Comparison of ENCODE assay signal across 8 cellular contexts in the genomic region with DNA sequence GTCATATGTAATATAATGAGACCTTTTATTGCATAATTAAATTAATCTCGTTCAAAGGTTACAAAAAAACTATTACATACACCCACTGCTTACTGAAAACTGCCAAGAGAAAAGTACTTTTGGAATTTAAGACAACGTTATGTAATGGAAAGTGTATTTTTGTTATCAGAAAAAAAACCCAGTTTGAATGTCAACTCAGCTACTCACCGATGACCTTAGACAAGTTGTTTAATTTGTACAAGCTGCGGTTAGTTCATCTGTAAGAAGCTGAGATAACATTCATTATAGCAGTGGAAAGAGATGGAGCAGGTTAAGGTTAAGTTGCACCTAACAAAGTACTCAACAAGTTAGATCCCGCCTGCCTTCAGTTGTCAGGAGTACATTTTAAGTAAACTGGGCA. TPM values are rescaled to one million over a fixed set of nuclear protein-coding genes. Genes with fewer than 3 reads are reported as not detected.
DNase-seq lines count a peak whose midpoint lies in the region; ATAC-seq and TF ChIP-seq lines count a peak whose summit lies in the region.

No MANE protein-coding gene starts in this region.

- H3K27ac ChIP-seq in PC-3 (ENCODE audit: low read length) (no peak overlapping the region), epithelial cell of prostate (peak overlapping the region; percentile 51), ovary (no peak overlapping the region)

- peak overlapping the region; percentile 99 for H3K27ac Mint-ChIP-seq in Calu3 (ENCODE audit: unreplicated experiment)

- no peaks in the 10 kb centered on the region for H3K27me3 Mint-ChIP-seq in Calu3 (ENCODE audit: unreplicated experiment)

- H3K36me3 ChIP-seq in PC-3 (ENCODE audit: low read depth, low read length) (peaks cover 28% of the 10 kb centered on the region), ovary (no peaks in the 10 kb centered on the region)

- TF ChIP-seq CTCF in Calu3 (IDR thresholded peaks at IDR 0.05; ENCODE audit: unreplicated experiment): no peak
- TF ChIP-seq CTCF in PC-3 (conservative IDR thresholded peaks at IDR 0.05; ENCODE audit: low read depth, low read length): no peak
- TF ChIP-seq CTCF in ovary (IDR thresholded peaks at IDR 0.05): no peak

- peak overlapping the region; percentile 85 for H3K4me2 ChIP-seq in PC-3 (ENCODE audit: low read length)

- CTCF ChIA-PET in Calu3 (lab: Charles Lee) (no interaction called here), PC-3 (lab: Charles Lee) (no interaction called here)

- H3K27me3 ChIP-seq in PC-3 (ENCODE audit: low read length): no peaks in the 10 kb centered on the region
- no peaks in the 10 kb centered on the region for H3K27me3 ChIP-seq in ovary

- no peak for TF ChIP-seq EP300 in ovary (IDR thresholded peaks at IDR 0.05)

- no peaks in the 10 kb centered on the region for H3K9me3 Mint-ChIP-seq in Calu3 (ENCODE audit: low read depth, unreplicated experiment)

- H3K9ac ChIP-seq in PC-3 (ENCODE audit: low read length): peak overlapping the region; percentile 96

- no peaks in the 10 kb centered on the region for H3K9me3 ChIP-seq in PC-3 (ENCODE audit: low read length)
- no peaks in the 10 kb centered on the region for H3K9me3 ChIP-seq in ovary

- H3K79me2 ChIP-seq in PC-3 (ENCODE audit: low read length): peaks cover 92% of the 10 kb centered on the region

- H3F3A ChIP-seq in PC-3 (ENCODE audit: low read length, unreplicated experiment): no peaks in the 10 kb centered on the region

- H3K4me3 ChIP-seq in PC-3 (ENCODE audit: low read length): peak overlapping the region; percentile 96
- peak overlapping the region; percentile 77 for H3K4me3 ChIP-seq in ovary

- DNase-seq in Calu3 (no peak), PC-3 (no peak), epithelial cell of prostate (ENCODE audit: low read depth, low spot score) (no peak), ovary (no peak), islet precursor cell (no peak)

- peak overlapping the region; percentile 100 for H3K4me3 Mint-ChIP-seq in Calu3 (ENCODE audit: low read depth, unreplicated experiment)

- BruUV-seq in Calu3 (replicated peaks; lab: Mats Ljungman, UMichigan) (no TSS peak), PC-3 (replicated peaks; lab: Mats Ljungman, UMichigan) (no TSS peak)

- no peak for ATAC-seq in PC-3
- no peak for ATAC-seq in HG03159 (IDR thresholded peaks at IDR 0.05; ENCODE audit: unreplicated experiment)
- no peak for ATAC-seq in GM21447 (IDR thresholded peaks at IDR 0.05; ENCODE audit: unreplicated experiment)
- ATAC-seq in GM19397 (IDR thresholded peaks at IDR 0.05; ENCODE audit: unreplicated experiment): no peak

- WGBS in ovary, 3 donors: 4 to 8% (median 4%) methylated on average over 5 of the region's 5 CpGs

- peaks cover 39% of the 10 kb centered on the region for H4K20me1 ChIP-seq in PC-3 (ENCODE audit: low read length)

- intact Hi-C loops in Calu3 (cut with micrococcal nuclease; ENCODE audit: unreplicated experiment): loop anchor here (5.0 kb wide), 1 partner anchor 661 kb away; no protein-coding TSS in a partner anchor
- intact Hi-C loops in PC-3 (cut with micrococcal nuclease): loop anchor here (5.0 to 10.0 kb wide), 3 partner anchors 41 to 989 kb away; a partner anchor contains a TSS
- intact Hi-C loops in ovary (cut with DNase I): no loop called here

- H3K4me1 ChIP-seq in PC-3 (ENCODE audit: insufficient read depth, low read length) (peaks cover 21% of the 10 kb centered on the region), ovary (ENCODE audit: insufficient read depth) (peaks cover 15% of the 10 kb centered on the region)

- peaks cover 51% of the 10 kb centered on the region for H3K36me3 Mint-ChIP-seq in Calu3 (ENCODE audit: insufficient read depth, unreplicated experiment)

- TF ChIP-seq POLR2A in ovary (IDR thresholded peaks at IDR 0.05): no peak

- POLR2A ChIA-PET in PC-3 (lab: Charles Lee; ENCODE audit: unreplicated experiment): no interaction called here

- no peaks in the 10 kb centered on the region for H3K9me2 ChIP-seq in PC-3 (replicated peaks; ENCODE audit: low read length)

- no peak overlapping the region for H2AFZ ChIP-seq in PC-3 (ENCODE audit: low read length)

- peaks cover 26% of the 10 kb centered on the region for H3K4me1 Mint-ChIP-seq in Calu3 (ENCODE audit: low read depth, unreplicated experiment)

RNA-seq across cellular contexts. Expression of a gene that starts 1.1 kb away (rescaled TPM):
- total RNA-seq in Calu3 (2022) (191 and 208 TPM in 2 replicates), PC-3 (2014; rRNA removed) (69.7 and 85.6 TPM in 2 replicates), ovary (10 to 100 TPM; 43.6 to 76.3 (median 53.7) TPM)
- polyA plus RNA-seq in ovary: 10 to 100 TPM; 47.2 to 79.0 TPM

RNA-seq across cellular contexts. Expression of a gene that starts 1.3 kb away (rescaled TPM):
- total RNA-seq in Calu3 (2022) (86.4 and 87.8 TPM in 2 replicates), PC-3 (2014; rRNA removed) (75.4 and 104 TPM in 2 replicates), ovary (10 to 100 TPM; 38.8 to 73.0 (median 44.2) TPM)
- polyA plus RNA-seq in ovary: 10 to 100 TPM; 64.6 to 75.0 TPM

RNA-seq across cellular contexts. Expression of a gene that starts 19.0 kb away (rescaled TPM):
- total RNA-seq in Calu3 (2022) (10.1 and 10.4 TPM in 2 replicates), PC-3 (2014; rRNA removed) (2.5 and 3.2 TPM in 2 replicates), ovary (10 to 100 TPM in 1 of 7 donors, 1 to 10 TPM in 6; 5.9 to 11.2 (median 7.9) TPM)
- 1 to 10 TPM; 2.4 to 6.2 TPM for polyA plus RNA-seq in ovary

Comparison
In these comparisons a context has a peak if more than half of its experiments do, and no peak if none do; other contexts are left out.
1. intact Hi-C loops: an anchor here in Calu3 (5.0 kb wide) and PC-3 (5.0 to 10.0 kb wide); none called in ovary.